In the genomic region with DNA sequence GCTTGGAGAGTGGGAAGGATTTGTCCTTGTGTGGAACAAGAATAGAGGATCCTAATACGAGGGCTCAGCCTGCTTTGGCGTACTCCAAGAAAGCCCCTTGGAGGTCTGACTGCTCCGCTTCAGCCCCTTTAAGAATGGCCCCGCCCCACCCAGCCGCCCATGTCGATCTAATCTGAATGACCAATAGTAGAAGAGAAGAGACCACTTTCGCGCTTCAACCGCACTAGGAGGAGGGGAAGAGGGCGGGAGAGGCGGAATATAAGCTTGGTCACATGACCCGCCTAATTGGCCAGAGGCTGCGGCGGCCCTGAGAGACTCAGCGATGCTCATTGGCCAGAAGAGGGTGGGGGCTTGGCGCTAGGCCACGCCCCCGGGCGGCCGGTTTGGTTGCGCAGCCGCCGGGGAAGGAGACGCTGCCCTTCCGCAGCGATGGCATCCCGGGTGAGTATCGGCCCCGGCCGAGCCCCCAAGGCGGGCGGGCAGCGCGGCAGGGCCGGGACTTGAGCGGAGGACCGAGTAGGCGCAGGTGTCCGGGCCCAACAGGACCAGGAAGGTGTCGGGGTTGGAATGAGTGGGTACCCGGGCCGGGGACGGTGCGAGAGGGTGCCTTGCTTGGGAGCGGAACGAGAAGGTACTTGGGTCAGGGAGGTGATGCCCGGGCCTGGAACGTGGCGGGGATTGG, we compare ENCODE assay signal across 8 cellular contexts.
DNase-seq lines count a peak whose midpoint lies in the region; ATAC-seq and TF ChIP-seq lines count a peak whose summit lies in the region.

A gene with protein sequence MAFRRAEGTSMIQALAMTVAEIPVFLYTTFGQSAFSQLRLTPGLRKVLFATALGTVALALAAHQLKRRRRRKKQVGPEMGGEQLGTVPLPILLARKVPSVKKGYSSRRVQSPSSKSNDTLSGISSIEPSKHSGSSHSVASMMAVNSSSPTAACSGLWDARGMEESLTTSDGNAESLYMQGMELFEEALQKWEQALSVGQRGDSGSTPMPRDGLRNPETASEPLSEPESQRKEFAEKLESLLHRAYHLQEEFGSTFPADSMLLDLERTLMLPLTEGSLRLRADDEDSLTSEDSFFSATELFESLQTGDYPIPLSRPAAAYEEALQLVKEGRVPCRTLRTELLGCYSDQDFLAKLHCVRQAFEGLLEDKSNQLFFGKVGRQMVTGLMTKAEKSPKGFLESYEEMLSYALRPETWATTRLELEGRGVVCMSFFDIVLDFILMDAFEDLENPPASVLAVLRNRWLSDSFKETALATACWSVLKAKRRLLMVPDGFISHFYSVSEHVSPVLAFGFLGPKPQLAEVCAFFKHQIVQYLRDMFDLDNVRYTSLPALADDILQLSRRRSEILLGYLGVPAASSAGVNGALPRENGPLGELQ (plus strand): TSS at position 386 of the 682 bp plus-strand sequence. CDS start 3,969 bp downstream, outside the sequence.

- TF ChIP-seq POLR2A in GM18951 (IDR thresholded peaks at IDR 0.05; ENCODE audit: extremely low read depth, insufficient read depth, insufficient read length): peak; percentile 94

- peak; percentile 91 for ATAC-seq in HG03196 (IDR thresholded peaks at IDR 0.05; ENCODE audit: unreplicated experiment)

- DNase-seq in AG08395 (ENCODE audit: low spot score) (peak; percentile 100), NCI-H345 (lab: John Stamatoyannopoulos, UW) (peak; percentile 100), inferior parietal cortex (ENCODE audit: extremely low spot score) (peak; percentile 99)
- peak; percentile 84 to 88 (median 86) for DNase-seq in activated CD4-positive, CD25-positive, alpha-beta regulatory T cell (lab: John Stamatoyannopoulos, UW)
- DNase-seq in central memory CD4-positive, alpha-beta T cell: peak; percentile 94
- peak; percentile 83 to 93 for DNase-seq in stimulated activated CD4-positive, alpha-beta T cell treated with anti-CD3 and anti-CD28 coated beads, Interleukin-12 subunit alpha, Interleukin-12 subunit beta, amount 100 ng/mL, for 24 hours (ENCODE audit: low read depth in 2 of 2)

- in situ Hi-C loops in GM18951 (cut with MboI; ENCODE audit: low sequenced_read_pairs, unreplicated experiment): no loop called here

Comparison
In these comparisons a context has a peak if more than half of its experiments do, and no peak if none do; other contexts are left out.
1. Peak in every context shown above with its lines: DNase-seq and ATAC-seq.